ENCODE assay signal across 1 cellular context in genomic region chr17:42677921-42678781, GRCh38.
TF ChIP-seq lines count a peak whose summit lies in the region.

No MANE protein-coding gene starts in this region.

TF ChIP-seq in HepG2, 621 proteins besides CTCF, POLR2A, EP300 and RAD21 (continued from another document and continues in another):
- TF ChIP-seq ZNF574 (CRISPR knock-in tag; IDR thresholded peaks at IDR 0.05) (peak; percentile 81), ZNF609 (CRISPR knock-in tag; IDR thresholded peaks at IDR 0.05; ENCODE audit: borderline replicate concordance) (peak; percentile 52; the same call in 1 of the 2 replicates), CEBPG (CRISPR knock-in tag; IDR thresholded peaks at IDR 0.05) (peak; percentile 91), MYPOP (CRISPR knock-in tag; IDR thresholded peaks at IDR 0.05) (peak; percentile 65), ZNF781 (CRISPR knock-in tag; IDR thresholded peaks at IDR 0.05; ENCODE audit: borderline replicate concordance, not compliant biosample characterization) (peak; percentile 62), PTBP1 (IDR thresholded peaks at IDR 0.05; ENCODE audit: low read depth, low read length, poor library complexity, severe bottlenecking) (no peak), ZNF292 (CRISPR knock-in tag; IDR thresholded peaks at IDR 0.05; ENCODE audit: borderline replicate concordance, low read depth) (peak; percentile 30; the same call in 1 of the 2 replicates), TEAD3 (CRISPR knock-in tag; optimal IDR thresholded peaks at IDR 0.05; ENCODE audit: borderline replicate concordance) (no peak), ZNF460 (CRISPR knock-in tag; IDR thresholded peaks at IDR 0.05; ENCODE audit: borderline replicate concordance) (no peak), ATM (IDR thresholded peaks at IDR 0.05; ENCODE audit: borderline replicate concordance) (no peak), ZNF350 (CRISPR knock-in tag; IDR thresholded peaks at IDR 0.05; ENCODE audit: borderline replicate concordance, low read depth) (peak; percentile 56; the same call in 1 of the 2 replicates), RFX3 (CRISPR knock-in tag; IDR thresholded peaks at IDR 0.05) (no peak; the same call in 1 of the 2 replicates), NFE2 (CRISPR knock-in tag; IDR thresholded peaks at IDR 0.05) (no peak), TRIM24 (CRISPR knock-in tag; IDR thresholded peaks at IDR 0.05) (0 out of 2 replicates have a peak, but pooled peaks have one; percentile 25), HOMEZ (CRISPR knock-in tag; IDR thresholded peaks at IDR 0.05; ENCODE audit: low read depth) (no peak), ZUFSP (CRISPR knock-in tag; IDR thresholded peaks at IDR 0.05; ENCODE audit: borderline replicate concordance) (no peak), ATF5 (CRISPR knock-in tag; IDR thresholded peaks at IDR 0.05; ENCODE audit: low read depth) (no peak), ZMYM3 (CRISPR knock-in tag; IDR thresholded peaks at IDR 0.05) (0 out of 2 replicates have a peak, but pooled peaks have one; percentile 31), KAT8 (CRISPR knock-in tag; IDR thresholded peaks at IDR 0.05) (peak; percentile 72; the same call in 1 of the 2 replicates), RXRB (CRISPR knock-in tag; IDR thresholded peaks at IDR 0.05; ENCODE audit: borderline replicate concordance) (peak; percentile 55), ZNF260 (CRISPR knock-in tag; IDR thresholded peaks at IDR 0.05; ENCODE audit: borderline replicate concordance, low read depth) (no peak), ZBTB14 (CRISPR knock-in tag; IDR thresholded peaks at IDR 0.05) (peak; percentile 97), JARID2 (CRISPR knock-in tag; IDR thresholded peaks at IDR 0.05; ENCODE audit: insufficient replicate concordance) (no peak), ETS1 (CRISPR knock-in tag; IDR thresholded peaks at IDR 0.05) (no peak), STAT6 (CRISPR knock-in tag; IDR thresholded peaks at IDR 0.05; ENCODE audit: borderline replicate concordance) (no peak), MXI1 (IDR thresholded peaks at IDR 0.05; ENCODE audit: borderline replicate concordance, low read depth, low read length) (peak; percentile 59; the same call in 1 of the 3 replicates), ZNF20 (CRISPR knock-in tag; IDR thresholded peaks at IDR 0.05) (no peak), NCOA1 (CRISPR knock-in tag; IDR thresholded peaks at IDR 0.05) (no peak), LBX2 (CRISPR knock-in tag; IDR thresholded peaks at IDR 0.05; ENCODE audit: borderline replicate concordance) (0 out of 2 replicates have a peak, but pooled peaks have one; percentile 15), HOXA7 (CRISPR knock-in tag; IDR thresholded peaks at IDR 0.05) (no peak), ZFP1 (CRISPR knock-in tag; IDR thresholded peaks at IDR 0.05) (no peak; the same call in 1 of the 2 replicates), GPN1 (CRISPR knock-in tag; IDR thresholded peaks at IDR 0.05; ENCODE audit: borderline replicate concordance) (no peak; the same call in 1 of the 2 replicates), ZNF30 (CRISPR knock-in tag; IDR thresholded peaks at IDR 0.05) (no peak), CREBL2 (CRISPR knock-in tag; IDR thresholded peaks at IDR 0.05; ENCODE audit: borderline replicate concordance) (no peak), NFATC3 (CRISPR knock-in tag; IDR thresholded peaks at IDR 0.05) (no peak), ZBTB7A (CRISPR knock-in tag; IDR thresholded peaks at IDR 0.05) (0 out of 2 replicates have a peak, but pooled peaks have one; percentile 40), ZSCAN21 (CRISPR knock-in tag; IDR thresholded peaks at IDR 0.05; ENCODE audit: borderline replicate concordance) (no peak), ZNF790 (CRISPR knock-in tag; IDR thresholded peaks at IDR 0.05; ENCODE audit: borderline replicate concordance) (no peak), CHD2 (IDR thresholded peaks at IDR 0.05; ENCODE audit: low read depth, low read length) (peak; percentile 89), ZNF740 (CRISPR knock-in tag; IDR thresholded peaks at IDR 0.05) (peak; percentile 66), ZC3H4 (CRISPR knock-in tag; IDR thresholded peaks at IDR 0.05; ENCODE audit: borderline replicate concordance) (peak; percentile 75; the same call in 1 of the 2 replicates), ZNF766 (CRISPR knock-in tag; IDR thresholded peaks at IDR 0.05; ENCODE audit: borderline replicate concordance) (peak; percentile 76), BRCA1 (CRISPR knock-in tag; IDR thresholded peaks at IDR 0.05) (no peak; the same call in 1 of the 2 replicates)
